Comparison of ENCODE assay signal across 18 cellular contexts in genomic region chr4:40587351-40587750, GRCh38. TPM values are rescaled to one million over a fixed set of nuclear protein-coding genes. Genes with fewer than 3 reads are reported as not detected.
DNase-seq lines count a peak whose midpoint lies in the region; ATAC-seq and TF ChIP-seq lines count a peak whose summit lies in the region.
"Had no signal": no experiment of that assay in that cellular context is flagged by ENCODE, and none has a peak within 500 bp of the region (broad histone marks: within the 10 kb centered on the region; RNA-seq: fewer than 3 reads in every experiment).

No MANE protein-coding gene starts in this region.

- H3K27me3 ChIP-seq in liver (ENCODE audit: control insufficient read depth in 4 of 4, insufficient read depth in 4 of 4, low read length in 3 of 4), result no peaks in the 10 kb centered on the region
- no peaks in the 10 kb centered on the region for H3K27me3 ChIP-seq in smooth muscle cell (ENCODE audit: low read depth)
- H3K27me3 ChIP-seq: thyroid gland had no signal

- H2AFZ ChIP-seq in smooth muscle cell (ENCODE audit: low read depth), result no peak overlapping the region

- TF ChIP-seq RAD21 in liver (IDR thresholded peaks at IDR 0.05), result no peak

- no peak for ATAC-seq in activated CD4-positive, CD25-positive, alpha-beta regulatory T cell treated with anti-CD3 and anti-CD28 coated beads, Interleukin-2, amount 50 U/mL, for 24 hours

- no peak overlapping the region for H3K9ac ChIP-seq in liver (ENCODE audit: low read depth in 1 of 2, low read length in 2 of 2)
- H3K9ac ChIP-seq in smooth muscle cell (ENCODE audit: low read depth), result no peak overlapping the region

- peaks cover 4 to 16% (median 8%) of the 10 kb centered on the region in 4 donors for H3K4me1 ChIP-seq in liver (ENCODE audit: control insufficient read depth in 4 of 4, insufficient read depth in 4 of 4, low read length in 3 of 4)
- H3K4me1 ChIP-seq in smooth muscle cell (ENCODE audit: low read depth), result peaks cover 21% of the 10 kb centered on the region

- H3K4me2 ChIP-seq in smooth muscle cell, result peak overlapping the region; percentile 67

- 90% methylated on average over 2 of the region's 2 CpGs for WGBS in liver
- 72% methylated on average over 2 of the region's 2 CpGs for WGBS in smooth muscle cell (ENCODE audit: low lambda C conversion rate)

- no peak for DNase-seq in smooth muscle cell (lab: John Stamatoyannopoulos, UW; ENCODE audit: unreplicated experiment)
- no peak for DNase-seq in GOT3 (lab: John Stamatoyannopoulos, UW)
- no peak for DNase-seq in glomerular visceral epithelial cell (ENCODE audit: extremely low spot score)
- no peak for DNase-seq in EL
- DNase-seq: activated B cell treated with CpG ODN at 0.5 μM for 24 hours; CD8-positive, alpha-beta memory T cell; DND-41; effector memory CD4-positive, alpha-beta T cell; MM.1S; NCI-H1694 treated with DMSO at 0.1 percent for 48 hours; occipital lobe; stimulated activated CD4-positive, alpha-beta T cell treated with anti-CD3 and anti-CD28 coated beads, Interleukin-4, amount 100 ng/mL, for 4 hours; stimulated activated CD8-positive, alpha-beta memory T cell treated with anti-CD3 and anti-CD28 coated beads, Interleukin-4, amount 100 ng/mL, for 48 hours; thyroid gland had no signal

- H3K9me3 ChIP-seq in liver (ENCODE audit: control insufficient read depth in 4 of 4, low read length in 3 of 4) (no peaks in the 10 kb centered on the region), smooth muscle cell (replicated peaks; ENCODE audit: low read depth) (no peaks in the 10 kb centered on the region)
- H3K9me3 ChIP-seq: thyroid gland had no signal

- H3K36me3 ChIP-seq in liver (ENCODE audit: control insufficient read depth in 4 of 4, insufficient read depth in 3 of 4, low read depth in 1 of 4, low read length in 3 of 4) (peaks cover 0 to 3% (median 1%) of the 10 kb centered on the region in 4 donors), smooth muscle cell (ENCODE audit: low read depth) (no peaks in the 10 kb centered on the region)
- H3K36me3 ChIP-seq: thyroid gland had no signal

- no peaks in the 10 kb centered on the region for H3K79me2 ChIP-seq in smooth muscle cell (ENCODE audit: low read depth)

- H4K20me1 ChIP-seq in smooth muscle cell (ENCODE audit: low read depth), result no peaks in the 10 kb centered on the region

- H3K4me3 ChIP-seq in liver (ENCODE audit: low read depth in 1 of 3, low read length in 3 of 3) (no peak overlapping the region), smooth muscle cell (no peak overlapping the region)
- H3K4me3 ChIP-seq: thyroid gland had no signal

- peaks cover 5% of the 10 kb centered on the region for H3F3A ChIP-seq in smooth muscle cell (ENCODE audit: low read depth)

- TF ChIP-seq CTCF in C4-2B (conservative IDR thresholded peaks at IDR 0.05) (no peak), VCaP (conservative IDR thresholded peaks at IDR 0.05) (no peak), liver (IDR thresholded peaks at IDR 0.05; ENCODE audit: low read depth, low read length, missing input control) (no peak), smooth muscle cell (IDR thresholded peaks at IDR 0.05; ENCODE audit: borderline replicate concordance, insufficient read depth, poor library complexity, severe bottlenecking) (no peak)

- peak overlapping the region; percentile 40 for H3K27ac ChIP-seq in C4-2B
- H3K27ac ChIP-seq in VCaP, result peak overlapping the region; percentile 72
- peak overlapping the region; percentile 15 to 52 for H3K27ac ChIP-seq in liver (ENCODE audit: low read depth in 1 of 2, low read length in 2 of 2)
- H3K27ac ChIP-seq in smooth muscle cell (ENCODE audit: low read depth), result peak overlapping the region; percentile 71

TF ChIP-seq in liver, 16 proteins besides CTCF, POLR2A, EP300 and RAD21:
- no peak for TF ChIP-seq EGR1 (IDR thresholded peaks at IDR 0.05; ENCODE audit: low read depth in 2 of 2)
- TF ChIP-seq MAX (IDR thresholded peaks at IDR 0.05), result peak; percentile 3
- TF ChIP-seq JUND (IDR thresholded peaks at IDR 0.05), result no peak

RNA-seq across cellular contexts. Expression of gene RBM47, which starts 42.3 kb away (rescaled TPM):
- total RNA-seq in liver (10 to 100 TPM; 24.7 to 81.2 TPM), smooth muscle cell (5.5 and 6.0 TPM in 2 replicates)
- polyA plus RNA-seq in liver (10 to 100 TPM; 16.5 to 24.8 TPM), smooth muscle cell (3.4 and 3.6 TPM in 2 replicates)
- polyA plus RNA-seq: CD8-positive, alpha-beta memory T cell had no signal
